In genomic region chr5:22852807-22853670, GRCh38 we compare ENCODE assay signal across 8 cellular contexts. TPM values are rescaled to one million over a fixed set of nuclear protein-coding genes. Genes with fewer than 3 reads are reported as not detected.
DNase-seq lines count a peak whose midpoint lies in the region; ATAC-seq and TF ChIP-seq lines count a peak whose summit lies in the region.

TSS of gene CDH12 (minus strand) at chr5:22853344.

- no peak for ATAC-seq in GM18517 (IDR thresholded peaks at IDR 0.05; ENCODE audit: unreplicated experiment)

- in situ Hi-C loops in SK-MEL-5 (cut with HindIII; ENCODE audit: low pct_unique_long_range_greater_than_20kb, low sequenced_read_pairs): no loop called here

- DNase-seq in NCI-H2081 (lab: John Stamatoyannopoulos, UW) (peak; percentile 75 to 89), NCI-H2081 treated with DMSO at 0.1 percent for 48 hours (lab: John Stamatoyannopoulos, UW) (no peak), HS-5 (ENCODE audit: low read depth) (peak; percentile 11), SK-MEL-5 (ENCODE audit: low read depth, low spot score) (peak; percentile 14), fibroblast of villous mesenchyme (ENCODE audit: low read depth) (no peak), skeletal muscle cell (ENCODE audit: low read depth) (no peak), EL (no peak)

- H3K4me3 ChIP-seq in fibroblast of villous mesenchyme (ENCODE audit: low read depth, low read length): peak within 1 kb of the TSS; percentile 32
- peak within 1 kb of the TSS; percentile 43 for H3K4me3 ChIP-seq in skeletal muscle cell (ENCODE audit: low read depth, low read length)

- TF ChIP-seq CTCF in fibroblast of villous mesenchyme (IDR thresholded peaks at IDR 0.05; ENCODE audit: insufficient read depth, low read depth, low read length): no peak

RNA-seq across cellular contexts. Expression of gene CDH12, which starts in this region (rescaled TPM):
- total RNA-seq in SK-MEL-5 (2014; rRNA removed; shearing (Covaris generic)): 33.1 and 35.9 TPM in 2 replicates
- 13.3 and 16.2 TPM in 2 replicates for polyA plus RNA-seq in SK-MEL-5 (2015; cell fraction: cytosol; rRNA removed)
- polyA plus RNA-seq in SK-MEL-5 (2015; cell fraction: nucleus; rRNA removed): 2.7 and 2.8 TPM in 2 replicates
- not detected in 2 replicates for total RNA-seq in fibroblast of villous mesenchyme

Comparison
In these comparisons a context has a peak if more than half of its experiments do, and no peak if none do; other contexts are left out.
1. RNA of gene CDH12 (total RNA-seq): 33.1 to 35.9 TPM in SK-MEL-5; not detected in fibroblast of villous mesenchyme; every median in the first group is over 10 times any median in the second.
2. DNase-seq: peak in NCI-H2081 (2 of 2), HS-5 (single experiment) and SK-MEL-5 (single experiment); none in NCI-H2081 treated with DMSO at 0.1 percent for 48 hours (single experiment), fibroblast of villous mesenchyme (single experiment), skeletal muscle cell (single experiment) and EL (single experiment).